In the genomic region with DNA sequence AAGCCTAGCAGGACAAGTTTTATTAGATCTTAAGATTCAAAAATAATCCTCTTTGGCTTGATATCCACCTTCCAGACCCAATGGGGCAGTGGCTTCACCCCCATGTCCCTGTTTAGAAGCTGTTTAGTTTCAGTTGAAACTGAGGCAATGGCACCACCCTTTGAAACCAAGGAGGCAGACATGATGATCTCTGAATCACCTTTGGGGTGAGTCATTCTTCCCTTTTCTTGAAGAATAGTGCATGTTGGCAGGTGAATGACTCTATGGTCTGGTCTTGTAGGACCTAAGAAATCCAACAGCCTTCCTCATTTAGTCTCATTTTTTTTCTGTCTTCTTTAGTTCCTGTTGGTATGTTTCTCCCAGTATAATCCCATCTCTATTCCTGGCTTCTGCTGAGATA, we compare ENCODE assay signal across 15 cellular contexts.
"Had no signal": no experiment of that assay in that cellular context is flagged by ENCODE, and none has a peak within 500 bp of the region (broad histone marks: within the 10 kb centered on the region; RNA-seq: fewer than 3 reads in every experiment).

No MANE protein-coding gene starts in this region.

- DNase-seq: activated CD4-positive, alpha-beta T cell treated with anti-CD3 and anti-CD28 coated beads, Interleukin-2, amount 10 ng/mL, durations not matched to agents 24 days and 14 days; brain microvascular endothelial cell; cerebellar nuclear complex; effector memory CD4-positive, alpha-beta T cell; gastrocnemius medialis; heart right ventricle; naive B cell; pancreas; sigmoid colon; stimulated activated CD4-positive, alpha-beta T cell treated with anti-CD3 and anti-CD28 coated beads, Interleukin-12 subunit alpha, Interleukin-12 subunit beta, amount 100 ng/mL, for 4 hours; T-helper 17 cell; tibial artery; WERI-Rb-1 had no signal

- H3K4me1 ChIP-seq: gastrocnemius medialis, heart right ventricle, pancreas, sigmoid colon, tibial artery had no signal

- H3K27me3 ChIP-seq: brain microvascular endothelial cell, gastrocnemius medialis, pancreas, sigmoid colon, tibial artery had no signal

- H3K9me3 ChIP-seq: gastrocnemius medialis, heart right ventricle, pancreas, sigmoid colon, tibial artery had no signal

- H3K36me3 ChIP-seq: brain microvascular endothelial cell, gastrocnemius medialis, heart right ventricle, pancreas, sigmoid colon, tibial artery, WERI-Rb-1 had no signal

- H3K27ac ChIP-seq: brain microvascular endothelial cell, gastrocnemius medialis, heart right ventricle, pancreas, sigmoid colon, tibial artery, WERI-Rb-1 had no signal

- ATAC-seq: gastrocnemius medialis; heart right ventricle; left lobe of liver; pancreas; stimulated activated memory B cell treated with anti-CD40 and anti-IgM and Interleukin-4, amounts not matched to agents 10 μg/mL and 1 μg/mL and 100 μg/mL, for 72 hours; T-helper 17 cell had no signal

- H3K4me3 ChIP-seq: gastrocnemius medialis, heart right ventricle, pancreas, sigmoid colon, tibial artery had no signal
